In the genomic region with DNA sequence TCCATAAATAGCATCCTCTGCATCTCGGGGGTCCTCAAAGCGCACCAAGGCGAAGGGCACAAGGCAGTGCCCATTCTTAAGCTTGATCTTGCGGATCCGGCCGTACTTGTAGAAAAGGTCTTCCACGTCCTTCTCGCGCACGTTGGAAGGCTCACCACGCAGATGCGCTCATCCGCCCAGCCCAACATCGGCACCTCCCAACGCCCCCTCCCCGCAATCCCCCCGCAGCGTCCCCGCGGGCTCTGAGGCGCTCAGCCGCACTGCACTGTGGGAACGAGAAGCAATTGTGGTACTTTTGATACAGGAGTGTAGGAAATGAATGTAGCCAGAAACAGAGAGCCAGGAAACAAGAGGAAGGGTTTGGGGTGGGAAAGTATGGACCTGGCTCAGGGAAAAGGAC, we compare ENCODE assay signal across 34 cellular contexts. TPM values are rescaled to one million over a fixed set of nuclear protein-coding genes. Genes with fewer than 3 reads are reported as not detected.
"Had no signal": no experiment of that assay in that cellular context is flagged by ENCODE, and none has a peak within 500 bp of the region (broad histone marks: within the 10 kb centered on the region; RNA-seq: fewer than 3 reads in every experiment).

No MANE protein-coding gene starts in this region.

- ATAC-seq: activated CD8-positive, alpha-beta T cell treated with anti-CD3 and anti-CD28 coated beads for 36 hours; activated naive CD4-positive, alpha-beta T cell treated with anti-CD3 and anti-CD28 coated beads, Interleukin-2, amount 50 U/mL, for 72 hours; activated T-cell treated with anti-CD3 and anti-CD28 coated beads, Interleukin-2, amount 50 U/mL, for 4 hours; activated T-cell treated with anti-CD3 and anti-CD28 coated beads, Interleukin-2, amount 50 U/mL, for 72 hours; activated T-helper 17 cell treated with anti-CD3 and anti-CD28 coated beads, Interleukin-2, amount 50 U/mL, for 72 hours; body of pancreas; T-cell; T-helper 17 cell had no signal

- H3K27ac Mint-ChIP-seq: activated B cell treated with CpG ODN at 0.5 μM for 24 hours; activated CD4-positive, alpha-beta memory T cell treated with anti-CD3 and anti-CD28 coated beads for 36 hours; activated CD4-positive, alpha-beta T cell treated with anti-CD3 and anti-CD28 coated beads, Interleukin-2, amount 10 ng/mL, durations not matched to agents 24 days and 14 days; activated CD8-positive, alpha-beta T cell treated with anti-CD3 and anti-CD28 coated beads for 36 hours; activated naive CD4-positive, alpha-beta T cell treated with anti-CD3 and anti-CD28 coated beads for 36 hours; activated naive CD4-positive, alpha-beta T cell treated with anti-CD3 and anti-CD28 coated beads, Interleukin-2, amount 50 U/mL, for 72 hours; activated naive CD8-positive, alpha-beta T cell treated with anti-CD3 and anti-CD28 coated beads for 36 hours; activated T-cell treated with anti-CD3 and anti-CD28 coated beads, Interleukin-2, amount 50 U/mL, for 72 hours; activated T-helper 1 cell treated with anti-CD3 and anti-CD28 coated beads, Interleukin-12 subunit alpha, Interleukin-12 subunit beta, Interleukin-2, Interleukin-4 antibody, amounts not matched to agents 30 ng/mL and 10 ng/mL and 1 ng/mL, durations not matched to agents 14 hours and 24 hours and 36 hours; activated T-helper 17 cell treated with anti-CD3 and anti-CD28 coated beads, Interleukin-2, amount 50 U/mL, for 72 hours; T-cell; T-helper 17 cell had no signal

- H3K27me3 Mint-ChIP-seq: activated CD4-positive, alpha-beta T cell treated with anti-CD3 and anti-CD28 coated beads, Interleukin-2, amount 10 ng/mL, durations not matched to agents 24 days and 14 days; T-helper 17 cell had no signal

- DNase-seq: activated B cell treated with CpG ODN at 0.5 μM for 24 hours; activated CD4-positive, alpha-beta memory T cell treated with anti-CD3 and anti-CD28 coated beads for 36 hours; activated CD4-positive, alpha-beta T cell treated with anti-CD3 and anti-CD28 coated beads for 4 hours; activated CD4-positive, alpha-beta T cell treated with anti-CD3 and anti-CD28 coated beads, Interleukin-2, amount 10 ng/mL, durations not matched to agents 24 days and 14 days; activated CD4-positive, alpha-beta T cell treated with anti-CD3 and anti-CD28 coated beads, Interleukin-2, amount 50 U/mL, for 1 hour; activated CD4-positive, alpha-beta T cell treated with anti-CD3 and anti-CD28 coated beads, Interleukin-2, amount 50 U/mL, for 4 hours; activated CD4-positive, CD25-positive, alpha-beta regulatory T cell treated with anti-CD3 and anti-CD28 coated beads, Interleukin-2, amount 50 U/mL, for 72 hours; activated CD8-positive, alpha-beta memory T cell treated with anti-CD3 and anti-CD28 coated beads, Interleukin-2, amount 50 U/mL, for 4 hours; activated CD8-positive, alpha-beta T cell treated with anti-CD3 and anti-CD28 coated beads for 36 hours; activated effector memory CD4-positive, alpha-beta T cell treated with anti-CD3 and anti-CD28 coated beads, Interleukin-2, amount 50 U/mL, for 16 hours; activated gamma-delta T cell treated with Interleukin-2 at 50 U/mL for 16 hours; activated naive CD4-positive, alpha-beta T cell; activated naive CD4-positive, alpha-beta T cell treated with anti-CD3 and anti-CD28 coated beads for 36 hours; activated naive CD4-positive, alpha-beta T cell treated with anti-CD3 and anti-CD28 coated beads, Interleukin-2, amount 50 U/mL, for 16 hours; activated naive CD8-positive, alpha-beta T cell treated with anti-CD3 and anti-CD28 coated beads for 36 hours; activated T-cell treated with anti-CD3 and anti-CD28 coated beads for 4 hours; activated T-cell treated with anti-CD3 and anti-CD28 coated beads, Interleukin-2, amount 50 U/mL, for 1 hour; activated T-cell treated with anti-CD3 and anti-CD28 coated beads, Interleukin-2, amount 50 U/mL, for 4 hours; activated T-cell treated with anti-CD3 and anti-CD28 coated beads, Interleukin-2, amount 50 U/mL, for 72 hours; adrenal gland; amniotic stem cell; aorta; body of pancreas; brain microvascular endothelial cell; central memory CD4-positive, alpha-beta T cell; T-cell; T-helper 17 cell had no signal

- H3K4me1 ChIP-seq: adrenal gland, body of pancreas, breast epithelium had no signal

- H3K4me3 Mint-ChIP-seq: activated B cell treated with CpG ODN at 0.5 μM for 24 hours; activated CD4-positive, alpha-beta memory T cell treated with anti-CD3 and anti-CD28 coated beads for 36 hours; activated CD4-positive, alpha-beta T cell treated with anti-CD3 and anti-CD28 coated beads, Interleukin-2, amount 10 ng/mL, durations not matched to agents 24 days and 14 days; activated CD8-positive, alpha-beta T cell treated with anti-CD3 and anti-CD28 coated beads for 36 hours; activated naive CD4-positive, alpha-beta T cell treated with anti-CD3 and anti-CD28 coated beads for 36 hours; activated naive CD8-positive, alpha-beta T cell treated with anti-CD3 and anti-CD28 coated beads for 36 hours; activated T-cell treated with anti-CD3 and anti-CD28 coated beads, Interleukin-2, amount 50 U/mL, for 4 hours; activated T-cell treated with anti-CD3 and anti-CD28 coated beads, Interleukin-2, amount 50 U/mL, for 72 hours; activated T-helper 1 cell treated with anti-CD3 and anti-CD28 coated beads, Interleukin-12 subunit alpha, Interleukin-12 subunit beta, Interleukin-2, Interleukin-4 antibody, amounts not matched to agents 30 ng/mL and 10 ng/mL and 1 ng/mL, durations not matched to agents 14 hours and 24 hours and 36 hours; activated T-helper 17 cell treated with anti-CD3 and anti-CD28 coated beads, Interleukin-2, amount 50 U/mL, for 72 hours; T-cell; T-helper 17 cell had no signal

- H3K27ac ChIP-seq: adrenal gland, body of pancreas, brain microvascular endothelial cell, breast epithelium, VCaP had no signal

- H3K4me1 Mint-ChIP-seq: activated B cell treated with CpG ODN at 0.5 μM for 24 hours; activated CD4-positive, alpha-beta T cell treated with anti-CD3 and anti-CD28 coated beads, Interleukin-2, amount 10 ng/mL, durations not matched to agents 24 days and 14 days; activated naive CD8-positive, alpha-beta T cell treated with anti-CD3 and anti-CD28 coated beads for 36 hours; activated T-helper 17 cell treated with anti-CD3 and anti-CD28 coated beads, Interleukin-2, amount 50 U/mL, for 72 hours; T-cell; T-helper 17 cell had no signal

- H3K27me3 ChIP-seq: adrenal gland, body of pancreas, brain microvascular endothelial cell, breast epithelium had no signal

- H3K9me3 ChIP-seq: adrenal gland, body of pancreas, breast epithelium had no signal

- H3K36me3 Mint-ChIP-seq: activated CD4-positive, alpha-beta memory T cell treated with anti-CD3 and anti-CD28 coated beads for 36 hours; activated naive CD4-positive, alpha-beta T cell treated with anti-CD3 and anti-CD28 coated beads, Interleukin-2, amount 50 U/mL, for 72 hours; activated naive CD8-positive, alpha-beta T cell treated with anti-CD3 and anti-CD28 coated beads for 36 hours; T-cell had no signal

- H3K4me3 ChIP-seq: adrenal gland, body of pancreas, breast epithelium had no signal

- H3K9me3 Mint-ChIP-seq: activated B cell treated with CpG ODN at 0.5 μM for 24 hours; activated CD4-positive, alpha-beta memory T cell treated with anti-CD3 and anti-CD28 coated beads for 36 hours; activated CD4-positive, alpha-beta T cell treated with anti-CD3 and anti-CD28 coated beads, Interleukin-2, amount 10 ng/mL, durations not matched to agents 24 days and 14 days; activated CD8-positive, alpha-beta T cell treated with anti-CD3 and anti-CD28 coated beads for 36 hours; activated naive CD4-positive, alpha-beta T cell treated with anti-CD3 and anti-CD28 coated beads for 36 hours; activated naive CD4-positive, alpha-beta T cell treated with anti-CD3 and anti-CD28 coated beads, Interleukin-2, amount 50 U/mL, for 72 hours; activated naive CD8-positive, alpha-beta T cell treated with anti-CD3 and anti-CD28 coated beads for 36 hours; activated T-cell treated with anti-CD3 and anti-CD28 coated beads, Interleukin-2, amount 50 U/mL, for 4 hours; activated T-cell treated with anti-CD3 and anti-CD28 coated beads, Interleukin-2, amount 50 U/mL, for 72 hours; activated T-helper 1 cell treated with anti-CD3 and anti-CD28 coated beads, Interleukin-12 subunit alpha, Interleukin-12 subunit beta, Interleukin-2, Interleukin-4 antibody, amounts not matched to agents 30 ng/mL and 10 ng/mL and 1 ng/mL, durations not matched to agents 14 hours and 24 hours and 36 hours; activated T-helper 17 cell treated with anti-CD3 and anti-CD28 coated beads, Interleukin-2, amount 50 U/mL, for 72 hours; T-cell had no signal

- H3K36me3 ChIP-seq: adrenal gland, brain microvascular endothelial cell, breast epithelium had no signal

RNA-seq across cellular contexts. Expression of gene AP3B2, which starts 17.5 kb away (rescaled TPM):
- total RNA-seq: activated CD4-positive, alpha-beta T cell treated with anti-CD3 and anti-CD28 coated beads, Interleukin-2, amount 10 ng/mL, durations not matched to agents 24 days and 14 days; T-helper 1 cell treated with Interleukin-12 subunit alpha and Interleukin-12 subunit beta and Interleukin-4 antibody, amounts not matched to agents 30 ng/mL and 1 ng/mL, for 36 hours; T-helper 2 cell treated with Interferon-gamma antibody and Interleukin-4, amounts not matched to agents 100 ng/mL and 5 ng/mL, for 36 hours had no signal

RNA-seq across cellular contexts. Expression of gene CPEB1, which starts 45.0 kb away (rescaled TPM):
- total RNA-seq: activated B cell treated with CpG ODN at 0.5 μM for 24 hours; activated CD4-positive, alpha-beta T cell treated with anti-CD3 and anti-CD28 coated beads, Interleukin-2, amount 10 ng/mL, durations not matched to agents 24 days and 14 days; activated naive CD4-positive, alpha-beta T cell treated with anti-CD3 and anti-CD28 coated beads, Interleukin-2, amount 50 U/mL, for 72 hours; activated T-helper 1 cell treated with anti-CD3 and anti-CD28 coated beads, Interleukin-12 subunit alpha, Interleukin-12 subunit beta, Interleukin-2, Interleukin-4 antibody, amounts not matched to agents 30 ng/mL and 10 ng/mL and 1 ng/mL, durations not matched to agents 14 hours and 24 hours and 36 hours; T-helper 1 cell treated with Interleukin-12 subunit alpha and Interleukin-12 subunit beta and Interleukin-4 antibody, amounts not matched to agents 30 ng/mL and 1 ng/mL, for 36 hours; T-helper 2 cell treated with Interferon-gamma antibody and Interleukin-4, amounts not matched to agents 100 ng/mL and 5 ng/mL, for 36 hours had no signal
